8 cellular contexts compared by ENCODE assay signal in genomic region chr20:16476032-16476431, GRCh38.
A peak's percentile ranks its signal among the peaks of the same experiment; 100 is the strongest.
DNase-seq lines count a peak whose midpoint lies in the region; ATAC-seq, FAIRE-seq and TF ChIP-seq lines count a peak whose summit lies in the region.

No MANE protein-coding gene starts in this region.

- peaks cover 7% of the 10 kb centered on the region for H3K36me3 Mint-ChIP-seq in progenitor cell of endocrine pancreas (ENCODE audit: insufficient read depth)
- H3K36me3 Mint-ChIP-seq in activated naive CD4-positive, alpha-beta T cell treated with anti-CD3 and anti-CD28 coated beads, Interleukin-2, amount 50 U/mL, for 72 hours, result peaks cover 0 to 6% of the 10 kb centered on the region in 2 donors

- no peak overlapping the region for H3K4me3 ChIP-seq in foreskin fibroblast (ENCODE audit: low read depth in 1 of 2, low read length in 2 of 2)

- FAIRE-seq in D721Med (lab: Jason Lieb, UNC), result no peak

- H3K9me3 Mint-ChIP-seq in progenitor cell of endocrine pancreas (ENCODE audit: low read depth), result peaks cover 3% of the 10 kb centered on the region
- no peaks in the 10 kb centered on the region for H3K9me3 Mint-ChIP-seq in activated naive CD4-positive, alpha-beta T cell treated with anti-CD3 and anti-CD28 coated beads, Interleukin-2, amount 50 U/mL, for 72 hours

- H3K27ac Mint-ChIP-seq in progenitor cell of endocrine pancreas, result no peak overlapping the region
- no peak overlapping the region for H3K27ac Mint-ChIP-seq in activated naive CD4-positive, alpha-beta T cell treated with anti-CD3 and anti-CD28 coated beads, Interleukin-2, amount 50 U/mL, for 72 hours

- TF ChIP-seq CTCF in D721Med (IDR thresholded peaks at IDR 0.05; ENCODE audit: insufficient read depth, missing control alignments), result peak; percentile 67
- peak; percentile 46 for TF ChIP-seq CTCF in foreskin fibroblast (IDR thresholded peaks at IDR 0.05; ENCODE audit: low read depth, low read length)
- peak; percentile 72 for TF ChIP-seq CTCF in progenitor cell of endocrine pancreas (IDR thresholded peaks at IDR 0.05; ENCODE audit: unreplicated experiment)

- no peaks in the 10 kb centered on the region for H3K27me3 Mint-ChIP-seq in progenitor cell of endocrine pancreas

- ATAC-seq in GM21529 (IDR thresholded peaks at IDR 0.05; ENCODE audit: unreplicated experiment) (peak; percentile 88), SK-N-SH treated with all-trans-retinoic acid at 6 μM for 48 hours (peak; percentile 88), HG02571 (IDR thresholded peaks at IDR 0.05; ENCODE audit: unreplicated experiment) (no peak)
- no peak for ATAC-seq in activated naive CD4-positive, alpha-beta T cell treated with anti-CD3 and anti-CD28 coated beads, Interleukin-2, amount 50 U/mL, for 72 hours

- no peak for DNase-seq in D721Med (ENCODE audit: insufficient read length, low spot score)
- DNase-seq in MV-4-11 (lab: John Stamatoyannopoulos, UW), result peak; percentile 38
- peak; percentile 25 to 73 for DNase-seq in foreskin fibroblast
- DNase-seq in progenitor cell of endocrine pancreas (ENCODE audit: low spot score, unreplicated experiment), result no peak
- DNase-seq in activated naive CD4-positive, alpha-beta T cell treated with anti-CD3 and anti-CD28 coated beads, Interleukin-2, amount 50 U/mL, for 72 hours (ENCODE audit: low spot score in 2 of 2), result no peak

- H3K4me1 Mint-ChIP-seq in progenitor cell of endocrine pancreas (ENCODE audit: low read depth), result peaks cover 10% of the 10 kb centered on the region

- H3K4me3 Mint-ChIP-seq in progenitor cell of endocrine pancreas (ENCODE audit: low read depth), result no peak overlapping the region

TF ChIP-seq in SK-N-SH treated with all-trans-retinoic acid at 6 μM for 48 hours, 23 proteins besides CTCF, POLR2A, EP300 and RAD21:
- TF ChIP-seq GLIS3 (CRISPR knock-in tag; IDR thresholded peaks at IDR 0.05), result no peak
- TF ChIP-seq ZNF565 (CRISPR knock-in tag; conservative IDR thresholded peaks at IDR 0.05; ENCODE audit: low read depth), result no peak
- no peak for TF ChIP-seq PATZ1 (CRISPR knock-in tag; IDR thresholded peaks at IDR 0.05; ENCODE audit: borderline replicate concordance)
- TF ChIP-seq BACH2 (CRISPR knock-in tag; IDR thresholded peaks at IDR 0.05; ENCODE audit: borderline replicate concordance), result no peak
- no peak for TF ChIP-seq CREB5 (CRISPR knock-in tag; IDR thresholded peaks at IDR 0.05; ENCODE audit: low read depth)
- no peak for TF ChIP-seq PPARA (CRISPR knock-in tag; IDR thresholded peaks at IDR 0.05; ENCODE audit: borderline replicate concordance)

Comparison
In these comparisons a context has a peak if more than half of its experiments do, and no peak if none do; other contexts are left out.
1. DNase-seq: peak in MV-4-11 (single experiment) and foreskin fibroblast (2 of 2); none in D721Med (single experiment), progenitor cell of endocrine pancreas (single experiment) and activated naive CD4-positive, alpha-beta T cell treated with anti-CD3 and anti-CD28 coated beads, Interleukin-2, amount 50 U/mL, for 72 hours (0 of 2).
2. ATAC-seq: peak in GM21529 (single experiment) and SK-N-SH treated with all-trans-retinoic acid at 6 μM for 48 hours (single experiment); none in activated naive CD4-positive, alpha-beta T cell treated with anti-CD3 and anti-CD28 coated beads, Interleukin-2, amount 50 U/mL, for 72 hours (0 of 2) and HG02571 (single experiment).
3. Peak in every context shown above with its lines, with median percentiles within 50 percentile points of each other: CTCF ChIP-seq.